14 cellular contexts compared by ENCODE assay signal in the genomic region with DNA sequence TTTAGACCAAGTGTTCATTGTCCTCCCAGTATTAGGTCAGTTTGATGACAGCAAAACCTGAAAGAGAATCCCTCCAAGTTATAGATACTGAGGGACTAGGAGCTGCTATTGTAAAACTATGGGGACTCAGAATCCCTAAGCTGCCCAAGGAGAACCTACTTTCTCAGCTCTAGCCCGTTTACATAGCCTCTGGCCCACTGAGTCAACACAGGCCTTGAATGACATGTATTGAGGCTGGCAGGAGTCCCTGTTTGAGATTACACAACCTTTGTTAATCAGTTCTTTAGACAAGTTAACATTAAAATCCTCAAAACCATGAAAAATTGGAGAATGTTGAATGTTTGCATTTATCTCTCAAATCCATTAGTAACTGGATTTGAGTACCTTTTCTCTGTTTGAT.
DNase-seq lines count a peak whose midpoint lies in the region; ATAC-seq and TF ChIP-seq lines count a peak whose summit lies in the region.
"Had no signal": no experiment of that assay in that cellular context is flagged by ENCODE, and none has a peak within 500 bp of the region (broad histone marks: within the 10 kb centered on the region; RNA-seq: fewer than 3 reads in every experiment).

No MANE protein-coding gene starts in this region.

- H3K27me3 ChIP-seq in brain microvascular endothelial cell (replicated peaks), result no peaks in the 10 kb centered on the region
- H3K27me3 ChIP-seq in transverse colon, result no peaks in the 10 kb centered on the region

- no peak for TF ChIP-seq POLR2A in transverse colon (IDR thresholded peaks at IDR 0.05)

- H3K27ac ChIP-seq in brain microvascular endothelial cell (no peak overlapping the region), transverse colon (peak overlapping the region; percentile 2 to 76 (median 22))

- TF ChIP-seq CTCF in brain microvascular endothelial cell (IDR thresholded peaks at IDR 0.05; ENCODE audit: low read depth, low read length, missing control alignments), result no peak
- no peak for TF ChIP-seq CTCF in transverse colon (IDR thresholded peaks at IDR 0.05)

- H3K4me3 ChIP-seq in brain microvascular endothelial cell (ENCODE audit: low read depth, low read length) (no peak overlapping the region), transverse colon (no peak overlapping the region)

- in situ Hi-C loops in brain microvascular endothelial cell (cut with HindIII; ENCODE audit: low pct_ligation_motif_present, low sequenced_read_pairs) (no loop called here), transverse colon (cut with MboI; ENCODE audit: low pct_ligation_motif_present in 1 of 4, low pct_unique_long_range_greater_than_20kb in 1 of 4, low sequenced_read_pairs in 3 of 4) (loop anchor here in 2 of 4 donors (25.0 kb wide), 2 partner anchors 429 to 1171 kb away; no protein-coding TSS in a partner anchor)

- intact Hi-C loops in transverse colon (cut with DNase I; ENCODE audit: low total_unique reads), result loop anchor here (10.0 kb wide), 1 partner anchor 416 kb away; no protein-coding TSS in a partner anchor

- H3K36me3 ChIP-seq in brain microvascular endothelial cell (replicated peaks) (no peaks in the 10 kb centered on the region), transverse colon (no peaks in the 10 kb centered on the region)

- 18 to 20% methylated on average over 1 of the region's 1 CpG for WGBS in transverse colon (ENCODE audit: low coverage in 1 of 2), 2 donors

- no peak for TF ChIP-seq EP300 in transverse colon (IDR thresholded peaks at IDR 0.05; ENCODE audit: low read depth)

- H3K4me1 ChIP-seq in transverse colon, result peaks cover 0 to 18% (median 5%) of the 10 kb centered on the region in 4 donors

- DNase-seq in NCI-H2081 (lab: John Stamatoyannopoulos, UW) (peak; percentile 5 to 57), NCI-H2081 treated with DMSO at 0.1 percent for 48 hours (lab: John Stamatoyannopoulos, UW) (no peak), brain microvascular endothelial cell (peak; percentile 52), kidney tubule cell (ENCODE audit: low spot score) (peak; percentile 32), transverse colon (peak; percentile 32), NCI-H2107 (lab: John Stamatoyannopoulos, UW) (no peak), Kasumi-1 (lab: John Stamatoyannopoulos, UW) (no peak)
- DNase-seq: activated CD8-positive, alpha-beta T cell treated with anti-CD3 and anti-CD28 coated beads for 36 hours; activated naive CD8-positive, alpha-beta T cell treated with anti-CD3 and anti-CD28 coated beads, Interleukin-2, amount 10 ng/mL, durations not matched to agents 7 days and 5 days; GDM1; GOT3; NCI-H524; T-helper 1 cell had no signal

- no peak for ATAC-seq in HG03342 (IDR thresholded peaks at IDR 0.05; ENCODE audit: unreplicated experiment)
- ATAC-seq: activated CD8-positive, alpha-beta T cell treated with anti-CD3 and anti-CD28 coated beads for 36 hours had no signal

- no peaks in the 10 kb centered on the region for H3K9me3 ChIP-seq in transverse colon

Comparison
In these comparisons a context has a peak if more than half of its experiments do, and no peak if none do; other contexts are left out.
1. DNase-seq: peak in NCI-H2081 (2 of 2), brain microvascular endothelial cell (single experiment), kidney tubule cell (single experiment) and transverse colon (single experiment); none in NCI-H2081 treated with DMSO at 0.1 percent for 48 hours (single experiment), NCI-H2107 (single experiment) and Kasumi-1 (0 of 2).